18 cellular contexts compared by ENCODE assay signal in the genomic region with DNA sequence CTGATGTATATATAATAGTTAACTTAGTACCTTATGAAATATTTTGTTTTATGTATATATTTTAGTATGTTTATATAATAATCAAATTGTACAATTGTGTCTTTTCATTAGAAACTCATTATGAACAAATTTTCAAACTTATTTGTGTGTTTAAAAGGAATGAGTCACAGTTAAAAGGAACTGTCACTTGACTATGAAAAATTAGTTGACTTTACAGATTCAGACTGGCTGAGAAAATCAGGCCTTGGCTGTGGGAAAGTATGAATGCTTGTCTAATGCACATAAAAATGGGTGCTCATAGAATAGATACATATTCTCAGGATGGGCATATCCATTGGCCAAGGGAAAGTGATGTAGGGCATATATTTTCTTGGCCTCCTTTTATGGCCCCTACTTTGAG.
DNase-seq lines count a peak whose midpoint lies in the region; ATAC-seq and TF ChIP-seq lines count a peak whose summit lies in the region.
"Had no signal": no experiment of that assay in that cellular context is flagged by ENCODE, and none has a peak within 500 bp of the region (broad histone marks: within the 10 kb centered on the region; RNA-seq: fewer than 3 reads in every experiment).

No MANE protein-coding gene starts in this region.

- H3K4me3 ChIP-seq in IMR-90 (ENCODE audit: insufficient read depth, low read depth, low read length) (no peak overlapping the region), fibroblast of lung (replicated peaks in 1 of 4; ENCODE audit: control extremely low read depth in 1 of 4, insufficient read depth in 1 of 4, low read depth in 3 of 4, low read length in 4 of 4) (no peak overlapping the region)
- H3K4me3 ChIP-seq: GM23338 had no signal

- H2AFZ ChIP-seq in IMR-90 (replicated peaks; ENCODE audit: low read length, poor library complexity) (no peak overlapping the region), fibroblast of lung (ENCODE audit: low read length) (no peak overlapping the region)
- H2AFZ ChIP-seq: GM23338 had no signal

- no peak for TF ChIP-seq POLR2A in IMR-90 (IDR thresholded peaks at IDR 0.05; ENCODE audit: low read depth, low read length)

- H3K9me1 ChIP-seq in IMR-90 (ENCODE audit: insufficient read depth, low read length): no peaks in the 10 kb centered on the region

- dilution Hi-C loops in IMR-90 (cut with HindIII; ENCODE audit: low sequenced_read_pairs, unreplicated experiment): no loop called here

- H2AK9ac ChIP-seq in IMR-90 (replicated peaks; ENCODE audit: low read depth, low read length, poor library complexity): no peak overlapping the region

- H2BK15ac ChIP-seq in IMR-90 (ENCODE audit: low read depth, low read length): no peak overlapping the region

- H3K23ac ChIP-seq in IMR-90 (ENCODE audit: low read depth, low read length): no peak overlapping the region

- H3K9ac ChIP-seq in IMR-90 (ENCODE audit: low read depth, low read length): no peak overlapping the region
- no peak overlapping the region for H3K9ac ChIP-seq in fibroblast of lung (ENCODE audit: insufficient read depth, low read length)

- peaks cover 4% of the 10 kb centered on the region; the same call in 1 of the 2 replicates for H3K4me1 ChIP-seq in IMR-90 (ENCODE audit: control insufficient read depth, insufficient read depth, low read length)
- H3K4me1 ChIP-seq in fibroblast of lung (ENCODE audit: control insufficient read depth, extremely low read depth, insufficient read depth, low read length): no peaks in the 10 kb centered on the region

- CTCF ChIA-PET in IMR-90 (lab: Yijun Ruan, JAX): no interaction called here

- no peak overlapping the region for H3K14ac ChIP-seq in IMR-90 (replicated peaks; ENCODE audit: low read depth, low read length)

- H3K27me3 ChIP-seq in IMR-90 (ENCODE audit: control insufficient read depth, insufficient read depth, low read length): no peaks in the 10 kb centered on the region
- no peaks in the 10 kb centered on the region for H3K27me3 ChIP-seq in fibroblast of lung (ENCODE audit: control insufficient read depth, insufficient read depth, low read length)

- H4K91ac ChIP-seq in IMR-90 (ENCODE audit: insufficient read depth, low read depth, low read length): no peak overlapping the region

- H2AK5ac ChIP-seq in IMR-90 (ENCODE audit: low read depth, low read length): no peak overlapping the region

- in situ Hi-C loops in IMR-90 (cut with MboI; ENCODE audit: low sequenced_read_pairs): no loop called here

- no peak for ATAC-seq in IMR-90 (ENCODE audit: low read depth)
- ATAC-seq in GM19351 (IDR thresholded peaks at IDR 0.05; ENCODE audit: unreplicated experiment): no peak
- ATAC-seq: GM23338 had no signal

- H3K4me2 ChIP-seq in IMR-90 (ENCODE audit: low read depth, low read length): no peak overlapping the region
- H3K4me2 ChIP-seq in fibroblast of lung (ENCODE audit: extremely low read depth, insufficient read depth, low read length): no peak overlapping the region
- H3K4me2 ChIP-seq: GM23338 had no signal

- H3K18ac ChIP-seq in IMR-90 (ENCODE audit: low read depth, low read length): no peak overlapping the region

- TF ChIP-seq CTCF in IMR-90 (conservative IDR thresholded peaks at IDR 0.05; ENCODE audit: low read depth, low read length) (no peak), fibroblast of lung (conservative IDR thresholded peaks at IDR 0.05 in 1 of 2, IDR thresholded peaks at IDR 0.05 in 1 of 2; ENCODE audit: low read depth in 1 of 2, low read length in 2 of 2) (no peak)

- H2BK120ac ChIP-seq in IMR-90 (ENCODE audit: low read depth, low read length): no peak overlapping the region

- no peak overlapping the region for H4K8ac ChIP-seq in IMR-90 (ENCODE audit: low read depth in 2 of 2, low read length in 2 of 2)

- H4K5ac ChIP-seq in IMR-90 (ENCODE audit: low read depth, low read length): no peak overlapping the region

- no peak for TF ChIP-seq RAD21 in IMR-90 (IDR thresholded peaks at IDR 0.05; ENCODE audit: low read length)

- POLR2A ChIA-PET in IMR-90 (lab: Charles Lee; ENCODE audit: unreplicated experiment): no interaction called here

- no peaks in the 10 kb centered on the region for H3K79me2 ChIP-seq in fibroblast of lung (ENCODE audit: control insufficient read depth, insufficient read depth, low read length)

- H3K9me3 ChIP-seq in IMR-90 (ENCODE audit: control insufficient read depth, insufficient read depth, low read length) (no peaks in the 10 kb centered on the region), fibroblast of lung (ENCODE audit: control insufficient read depth, insufficient read depth, low read depth, low read length) (no peaks in the 10 kb centered on the region)

- no peak overlapping the region for H3K4ac ChIP-seq in IMR-90 (ENCODE audit: low read depth, low read length)

- H4K20me1 ChIP-seq in IMR-90 (ENCODE audit: insufficient read depth, low read length): no peaks in the 10 kb centered on the region
- no peaks in the 10 kb centered on the region for H4K20me1 ChIP-seq in fibroblast of lung (ENCODE audit: control insufficient read depth, extremely low read depth, insufficient read depth, low read length)

- no peak overlapping the region for H3K56ac ChIP-seq in IMR-90 (ENCODE audit: extremely low read depth, insufficient read depth, low read length)

- no peak overlapping the region for H3K27ac ChIP-seq in IMR-90 (ENCODE audit: insufficient read depth, low read length)
- H3K27ac ChIP-seq in fibroblast of lung (ENCODE audit: insufficient read depth, low read length): no peak overlapping the region
- H3K27ac ChIP-seq: 22Rv1 had no signal

- H2BK5ac ChIP-seq in IMR-90 (ENCODE audit: low read depth, low read length, poor library complexity, severe bottlenecking): no peak overlapping the region

- no peaks in the 10 kb centered on the region for H3K79me1 ChIP-seq in IMR-90 (ENCODE audit: low read depth in 1 of 2, low read length in 2 of 2)

- H2BK20ac ChIP-seq in IMR-90 (ENCODE audit: low read depth, low read length): no peak overlapping the region

- intact Hi-C loops in IMR-90 (cut with micrococcal nuclease): no loop called here

- DNase-seq in A172 (ENCODE audit: low spot score) (peak; percentile 40), IMR-90 (peak; percentile 12), astrocyte of the hippocampus (ENCODE audit: low read depth, low spot score) (peak; percentile 14), fibroblast of lung (ENCODE audit: low read depth in 2 of 2) (peak; percentile 53 to 64), dedifferentiated amniotic fluid mesenchymal stem cell (ENCODE audit: extremely low spot score) (no peak), NCI-H1436 (lab: John Stamatoyannopoulos, UW) (no peak), GM03348 (ENCODE audit: low spot score) (no peak)
- DNase-seq: C1 segment of cervical spinal cord; CD4-positive, CD25-positive, alpha-beta regulatory T cell; CD8-positive, alpha-beta memory T cell; COR-L47; DMS 273 treated with DMSO at 0.1 percent for 48 hours; DMS53; DND-41; GDM1 had no signal

- no TSS peak for BruUV-seq in IMR-90 (replicated peaks; lab: Mats Ljungman, UMichigan)

- no peaks in the 10 kb centered on the region for H3K36me3 ChIP-seq in IMR-90 (ENCODE audit: control insufficient read depth, insufficient read depth, low read length)
- H3K36me3 ChIP-seq in fibroblast of lung (ENCODE audit: control insufficient read depth, insufficient read depth, low read length): no peaks in the 10 kb centered on the region

TF ChIP-seq in IMR-90, 13 proteins besides CTCF, POLR2A, EP300 and RAD21:
- TF ChIP-seq SMC3 (IDR thresholded peaks at IDR 0.05; ENCODE audit: low read depth, low read length): no peak
- TF ChIP-seq USF2 (IDR thresholded peaks at IDR 0.05; ENCODE audit: low read depth, low read length): no peak
- TF ChIP-seq MAFK (IDR thresholded peaks at IDR 0.05; ENCODE audit: low read depth, low read length): no peak
- no peak for TF ChIP-seq BHLHE40 (IDR thresholded peaks at IDR 0.05; ENCODE audit: low read depth, low read length)
- TF ChIP-seq, protein P1, sequence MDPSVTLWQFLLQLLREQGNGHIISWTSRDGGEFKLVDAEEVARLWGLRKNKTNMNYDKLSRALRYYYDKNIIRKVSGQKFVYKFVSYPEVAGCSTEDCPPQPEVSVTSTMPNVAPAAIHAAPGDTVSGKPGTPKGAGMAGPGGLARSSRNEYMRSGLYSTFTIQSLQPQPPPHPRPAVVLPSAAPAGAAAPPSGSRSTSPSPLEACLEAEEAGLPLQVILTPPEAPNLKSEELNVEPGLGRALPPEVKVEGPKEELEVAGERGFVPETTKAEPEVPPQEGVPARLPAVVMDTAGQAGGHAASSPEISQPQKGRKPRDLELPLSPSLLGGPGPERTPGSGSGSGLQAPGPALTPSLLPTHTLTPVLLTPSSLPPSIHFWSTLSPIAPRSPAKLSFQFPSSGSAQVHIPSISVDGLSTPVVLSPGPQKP (IDR thresholded peaks at IDR 0.05; ENCODE audit: borderline replicate concordance, low read depth, low read length): no peak
- TF ChIP-seq RCOR1 (IDR thresholded peaks at IDR 0.05; ENCODE audit: insufficient replicate concordance, low read length): no peak
- TF ChIP-seq MXI1 (IDR thresholded peaks at IDR 0.05; ENCODE audit: borderline replicate concordance, low read depth, low read length): no peak
- no peak for TF ChIP-seq RFX5 (IDR thresholded peaks at IDR 0.05; ENCODE audit: low read depth, low read length)
- no peak for TF ChIP-seq CHD1 (IDR thresholded peaks at IDR 0.05; ENCODE audit: low read depth, low read length)
- TF ChIP-seq CEBPB (IDR thresholded peaks at IDR 0.05; ENCODE audit: low read depth, low read length): no peak
- TF ChIP-seq MAZ (IDR thresholded peaks at IDR 0.05; ENCODE audit: borderline replicate concordance, low read depth, low read length): no peak
- TF ChIP-seq NFE2L2 (IDR thresholded peaks at IDR 0.05; ENCODE audit: low read depth, low read length): no peak
- TF ChIP-seq FOS (IDR thresholded peaks at IDR 0.05; ENCODE audit: low read depth, low read length): no peak

Comparison
In these comparisons a context has a peak if more than half of its experiments do, and no peak if none do; other contexts are left out.
1. DNase-seq: peak in A172 (single experiment), IMR-90 (single experiment), astrocyte of the hippocampus (single experiment) and fibroblast of lung (2 of 2); none in dedifferentiated amniotic fluid mesenchymal stem cell (single experiment), NCI-H1436 (single experiment) and GM03348 (single experiment).